Comparison of ENCODE assay signal across 26 cellular contexts in genomic region chr2:194090251-194090905, GRCh38.
"Had no signal": no experiment of that assay in that cellular context is flagged by ENCODE, and none has a peak within 500 bp of the region (broad histone marks: within the 10 kb centered on the region; RNA-seq: fewer than 3 reads in every experiment).

No MANE protein-coding gene starts in this region.

- ATAC-seq: body of pancreas; gastroesophageal sphincter; stimulated activated naive B cell treated with anti-CD40 and anti-IgM and Interleukin-4, amounts not matched to agents 10 μg/mL and 1 μg/mL and 100 μg/mL, for 72 hours; T-helper 17 cell had no signal

- H3K4me3 Mint-ChIP-seq: activated CD4-positive, alpha-beta memory T cell treated with anti-CD3 and anti-CD28 coated beads, Interleukin-2, amount 10 ng/mL, durations not matched to agents 7 days and 5 days; activated CD4-positive, alpha-beta T cell treated with anti-CD3 and anti-CD28 coated beads, Interleukin-2, amount 10 ng/mL, durations not matched to agents 7 days and 5 days; activated naive CD4-positive, alpha-beta T cell treated with anti-CD3 and anti-CD28 coated beads, Interleukin-2, amount 50 U/mL, for 24 hours; activated T-cell treated with anti-CD3 and anti-CD28 coated beads, Interleukin-2, amount 50 U/mL, for 24 hours; nephron progenitor cell; stimulated activated naive B cell treated with anti-CD40 and anti-IgM and Interleukin-4, amounts not matched to agents 10 μg/mL and 1 μg/mL and 100 μg/mL, for 72 hours; T-helper 17 cell had no signal

- H3K27me3 Mint-ChIP-seq: activated CD4-positive, alpha-beta memory T cell treated with anti-CD3 and anti-CD28 coated beads, Interleukin-2, amount 10 ng/mL, durations not matched to agents 7 days and 5 days; activated CD4-positive, alpha-beta T cell treated with anti-CD3 and anti-CD28 coated beads, Interleukin-2, amount 10 ng/mL, durations not matched to agents 7 days and 5 days; activated naive CD4-positive, alpha-beta T cell treated with anti-CD3 and anti-CD28 coated beads, Interleukin-2, amount 50 U/mL, for 24 hours; activated T-cell treated with anti-CD3 and anti-CD28 coated beads, Interleukin-2, amount 50 U/mL, for 24 hours; progenitor cell of endocrine pancreas; stimulated activated naive B cell treated with anti-CD40 and anti-IgM and Interleukin-4, amounts not matched to agents 10 μg/mL and 1 μg/mL and 100 μg/mL, for 72 hours; T-helper 17 cell had no signal

- H3K27ac ChIP-seq: body of pancreas, coronary artery, gastroesophageal sphincter, ovary, right lobe of liver, transverse colon, uterus, WERI-Rb-1 had no signal

- H3K27ac Mint-ChIP-seq: activated CD4-positive, alpha-beta memory T cell treated with anti-CD3 and anti-CD28 coated beads, Interleukin-2, amount 10 ng/mL, durations not matched to agents 7 days and 5 days; activated CD4-positive, alpha-beta T cell treated with anti-CD3 and anti-CD28 coated beads, Interleukin-2, amount 10 ng/mL, durations not matched to agents 7 days and 5 days; activated naive CD4-positive, alpha-beta T cell treated with anti-CD3 and anti-CD28 coated beads, Interleukin-2, amount 50 U/mL, for 24 hours; activated T-cell treated with anti-CD3 and anti-CD28 coated beads, Interleukin-2, amount 50 U/mL, for 24 hours; nephron progenitor cell; progenitor cell of endocrine pancreas; stimulated activated naive B cell treated with anti-CD40 and anti-IgM and Interleukin-4, amounts not matched to agents 10 μg/mL and 1 μg/mL and 100 μg/mL, for 72 hours; T-helper 17 cell had no signal

- H3K4me1 ChIP-seq: body of pancreas, gastroesophageal sphincter, right lobe of liver, transverse colon, uterus had no signal

- H3K4me1 Mint-ChIP-seq: activated CD4-positive, alpha-beta memory T cell treated with anti-CD3 and anti-CD28 coated beads, Interleukin-2, amount 10 ng/mL, durations not matched to agents 7 days and 5 days; activated CD4-positive, alpha-beta T cell treated with anti-CD3 and anti-CD28 coated beads, Interleukin-2, amount 10 ng/mL, durations not matched to agents 7 days and 5 days; activated naive CD4-positive, alpha-beta T cell treated with anti-CD3 and anti-CD28 coated beads, Interleukin-2, amount 50 U/mL, for 24 hours; T-helper 17 cell had no signal

- DNase-seq: activated CD4-positive, alpha-beta memory T cell treated with anti-CD3 and anti-CD28 coated beads, Interleukin-2, amount 10 ng/mL, durations not matched to agents 7 days and 5 days; activated CD4-positive, alpha-beta T cell treated with anti-CD3 and anti-CD28 coated beads, Interleukin-2, amount 10 ng/mL, durations not matched to agents 7 days and 5 days; activated CD4-positive, CD25-positive, alpha-beta regulatory T cell treated with anti-CD3 and anti-CD28 coated beads, Interleukin-2, amount 50 U/mL, for 72 hours; activated CD8-positive, alpha-beta memory T cell treated with anti-CD3 and anti-CD28 coated beads, Interleukin-2, amount 50 U/mL, for 48 hours; activated T-cell treated with anti-CD3 and anti-CD28 coated beads, Interleukin-2, amount 50 U/mL, for 24 hours; body of pancreas; cerebellar nuclear complex; hippocampal formation; mesendoderm; nephron progenitor cell; stimulated activated CD4-positive, alpha-beta T cell treated with anti-CD3 and anti-CD28 coated beads, Interleukin-12 subunit alpha, Interleukin-12 subunit beta, amount 100 ng/mL, for 4 hours; stimulated activated CD4-positive, alpha-beta T cell treated with anti-CD3 and anti-CD28 coated beads, Interleukin-4, amount 100 ng/mL, for 24 hours; stimulated activated CD8-positive, alpha-beta memory T cell treated with anti-CD3 and anti-CD28 coated beads, Interleukin-4, amount 100 ng/mL, for 48 hours; stimulated activated naive B cell treated with anti-CD40 and anti-IgM and Interleukin-4, amounts not matched to agents 10 μg/mL and 1 μg/mL and 100 μg/mL, for 72 hours; T-helper 17 cell; T1000; transverse colon; uterus; WERI-Rb-1 had no signal

- H3K4me3 ChIP-seq: body of pancreas, coronary artery, gastroesophageal sphincter, lung, ovary, right lobe of liver, transverse colon, uterus had no signal

- H3K9me3 Mint-ChIP-seq: activated CD4-positive, alpha-beta memory T cell treated with anti-CD3 and anti-CD28 coated beads, Interleukin-2, amount 10 ng/mL, durations not matched to agents 7 days and 5 days; activated CD4-positive, alpha-beta T cell treated with anti-CD3 and anti-CD28 coated beads, Interleukin-2, amount 10 ng/mL, durations not matched to agents 7 days and 5 days; activated naive CD4-positive, alpha-beta T cell treated with anti-CD3 and anti-CD28 coated beads, Interleukin-2, amount 50 U/mL, for 24 hours; activated T-cell treated with anti-CD3 and anti-CD28 coated beads, Interleukin-2, amount 50 U/mL, for 24 hours; stimulated activated naive B cell treated with anti-CD40 and anti-IgM and Interleukin-4, amounts not matched to agents 10 μg/mL and 1 μg/mL and 100 μg/mL, for 72 hours had no signal

- H3K9me3 ChIP-seq: body of pancreas, gastroesophageal sphincter, ovary, right lobe of liver, transverse colon, uterus had no signal

- H3K36me3 Mint-ChIP-seq: activated naive CD4-positive, alpha-beta T cell treated with anti-CD3 and anti-CD28 coated beads, Interleukin-2, amount 50 U/mL, for 24 hours; stimulated activated naive B cell treated with anti-CD40 and anti-IgM and Interleukin-4, amounts not matched to agents 10 μg/mL and 1 μg/mL and 100 μg/mL, for 72 hours had no signal

- H3K36me3 ChIP-seq: gastroesophageal sphincter, ovary, right lobe of liver, transverse colon, uterus, WERI-Rb-1 had no signal

- H3K27me3 ChIP-seq: body of pancreas, gastroesophageal sphincter, ovary, right lobe of liver, transverse colon, uterus had no signal
